In the genomic region with DNA sequence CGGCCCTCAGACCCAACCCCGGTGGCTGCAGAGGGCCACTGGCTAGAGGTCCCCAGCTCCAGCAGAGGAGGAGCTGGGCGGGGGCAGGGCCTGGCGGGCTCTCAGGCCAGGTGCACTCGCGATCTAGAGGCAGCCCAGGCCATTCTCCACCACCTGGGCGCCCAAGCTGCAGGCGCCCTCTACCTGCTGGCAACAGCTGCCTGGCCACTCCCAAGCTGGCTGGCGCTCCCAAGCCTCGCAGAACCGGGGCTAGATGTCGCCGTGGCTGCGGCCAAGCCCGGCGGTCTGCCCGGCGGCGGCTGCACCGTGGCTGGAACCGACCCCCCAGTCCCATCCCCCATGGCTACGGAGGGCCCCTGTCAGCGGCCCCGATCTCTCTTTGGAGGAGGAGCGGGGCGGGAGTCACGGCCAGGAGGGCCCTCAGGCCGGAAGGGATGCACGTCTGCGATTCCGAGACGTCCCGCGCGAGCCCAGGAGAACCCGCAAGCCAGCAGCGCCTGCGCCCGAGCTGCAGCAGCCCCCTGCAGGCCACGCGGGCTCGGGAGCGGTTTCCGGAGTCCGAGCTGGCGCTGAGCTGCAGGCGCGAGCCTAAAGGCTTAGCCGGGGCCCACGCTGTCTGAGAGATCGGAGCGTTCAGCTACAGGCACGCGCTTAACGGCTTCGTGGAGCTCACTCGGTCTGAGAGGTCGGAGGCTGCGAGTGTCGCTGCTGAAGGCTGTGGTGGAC, we compare ENCODE assay signal across 8 cellular contexts. TPM values are rescaled to one million over a fixed set of nuclear protein-coding genes. Genes with fewer than 3 reads are reported as not detected.
DNase-seq lines count a peak whose midpoint lies in the region; ATAC-seq and TF ChIP-seq lines count a peak whose summit lies in the region.

No MANE protein-coding gene starts in this region.

- DNase-seq in NCI-H2081 (lab: John Stamatoyannopoulos, UW) = peak; percentile 61 to 76
- DNase-seq in NCI-H2081 treated with DMSO at 0.1 percent for 48 hours (lab: John Stamatoyannopoulos, UW) = no peak
- DNase-seq in NCI-H2029 treated with DMSO at 0.1 percent for 48 hours (lab: John Stamatoyannopoulos, UW) = peak; percentile 43
- DNase-seq in activated CD4-positive, alpha-beta T cell treated with anti-CD3 and anti-CD28 coated beads for 4 hours = peak; percentile 31 to 37
- peak in 8 of 10 donors; percentile 34 to 77 (median 56) for DNase-seq in dorsolateral prefrontal cortex
- DNase-seq in lower lobe of right lung = peak; percentile 80
- peak; percentile 11 for DNase-seq in stimulated activated CD8-positive, alpha-beta memory T cell treated with anti-CD3 and anti-CD28 coated beads, Interleukin-12 subunit alpha, Interleukin-12 subunit beta, amount 100 ng/mL, for 1 hour (ENCODE audit: low read depth)
- DNase-seq in putamen (ENCODE audit: low spot score) = no peak

- TF ChIP-seq CTCF in dorsolateral prefrontal cortex (IDR thresholded peaks at IDR 0.05 in 54 of 56, conservative IDR thresholded peaks at IDR 0.05 in 2 of 56; ENCODE audit: low read depth in 1 of 56, partially characterized antibody in 56 of 56) (peak in 13 of 56 donors; percentile 7 to 24 (median 12)), lower lobe of right lung (IDR thresholded peaks at IDR 0.05) (no peak)

- H3K27ac ChIP-seq in dorsolateral prefrontal cortex (peak overlapping the region in 16 of 59 donors; percentile 11 to 62 (median 51)), lower lobe of right lung (no peak overlapping the region)

- peaks cover 29% of the 10 kb centered on the region for H3K4me1 ChIP-seq in lower lobe of right lung

- H3K4me3 ChIP-seq in dorsolateral prefrontal cortex = peak overlapping the region; percentile 29 to 72 (median 53)
- peak overlapping the region; percentile 38 for H3K4me3 ChIP-seq in lower lobe of right lung

- no peaks in the 10 kb centered on the region for H3K9me3 ChIP-seq in lower lobe of right lung

- intact Hi-C loops in dorsolateral prefrontal cortex (cut with DNase I) = no loop called here
- intact Hi-C loops in lower lobe of right lung (cut with DNase I) = no loop called here

- ATAC-seq in lower lobe of right lung = peak; percentile 83 to 85

- H3K36me3 ChIP-seq in lower lobe of right lung = no peaks in the 10 kb centered on the region

- peaks cover 0 to 70% (median 32%) of the 10 kb centered on the region in 45 donors for H3K27me3 ChIP-seq in dorsolateral prefrontal cortex
- H3K27me3 ChIP-seq in lower lobe of right lung (ENCODE audit: low read depth) = peaks cover 94% of the 10 kb centered on the region

RNA-seq across cellular contexts. Expression of gene BICD2, which starts 44.3 kb away (rescaled TPM):
- total RNA-seq in dorsolateral prefrontal cortex (10 to 100 TPM; 26.3 to 38.7 (median 32.4) TPM), lower lobe of right lung (34.9 TPM)

Comparison
In these comparisons a context has a peak if more than half of its experiments do, and no peak if none do; other contexts are left out.
1. DNase-seq: peak in NCI-H2081 (2 of 2), NCI-H2029 treated with DMSO at 0.1 percent for 48 hours (single experiment), activated CD4-positive, alpha-beta T cell treated with anti-CD3 and anti-CD28 coated beads for 4 hours (2 of 2), dorsolateral prefrontal cortex (8 of 10), lower lobe of right lung (single experiment) and stimulated activated CD8-positive, alpha-beta memory T cell treated with anti-CD3 and anti-CD28 coated beads, Interleukin-12 subunit alpha, Interleukin-12 subunit beta, amount 100 ng/mL, for 1 hour (single experiment); none in NCI-H2081 treated with DMSO at 0.1 percent for 48 hours (single experiment) and putamen (single experiment).